ENCODE assay signal across 8 cellular contexts in the genomic region with DNA sequence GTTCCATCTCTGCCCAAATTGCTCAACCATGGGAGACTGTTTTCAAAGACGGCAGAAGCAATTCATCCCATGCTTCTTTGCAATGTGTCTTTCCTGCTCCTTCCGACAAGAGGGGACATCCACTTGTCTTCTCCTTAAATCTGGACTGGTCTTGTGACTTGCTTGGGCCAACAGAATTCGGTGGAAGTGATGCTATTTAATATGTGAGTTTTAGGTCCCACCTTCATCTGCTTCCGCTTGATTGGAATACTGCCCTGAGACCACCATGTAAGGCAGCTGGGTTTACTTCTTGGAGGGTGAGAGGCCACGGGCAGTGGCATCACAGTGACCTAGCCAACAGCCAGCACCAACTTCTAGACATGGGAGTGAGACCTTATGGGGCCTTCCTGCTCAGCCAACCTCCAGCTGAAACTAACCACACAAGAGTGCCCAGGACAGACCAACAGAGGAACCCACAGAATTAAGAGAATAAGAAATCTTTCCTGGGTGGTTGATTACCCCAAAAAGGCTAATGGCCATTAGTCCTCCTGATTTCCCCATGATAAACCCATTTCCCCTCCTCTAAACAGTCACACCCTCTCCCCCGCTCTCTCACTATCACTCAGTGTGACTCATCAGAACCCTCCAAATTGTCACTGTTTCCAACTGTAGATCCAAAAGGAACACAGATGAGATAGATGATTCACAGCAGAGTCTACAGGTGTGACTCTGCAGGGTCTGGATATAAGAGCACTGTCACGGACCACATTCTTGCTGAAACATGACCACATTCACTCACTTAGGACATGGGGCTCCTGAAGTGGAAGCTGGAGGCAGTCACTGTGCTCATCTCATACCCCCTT. TPM values are rescaled to one million over a fixed set of nuclear protein-coding genes. Genes with fewer than 3 reads are reported as not detected.
A peak's percentile ranks its signal among the peaks of the same experiment; 100 is the strongest.
DNase-seq lines count a peak whose midpoint lies in the region; ATAC-seq and TF ChIP-seq lines count a peak whose summit lies in the region.

No MANE protein-coding gene starts in this region.

- no peak overlapping the region for H2AK5ac ChIP-seq in H9 (ENCODE audit: insufficient read length, low read length)

- no peaks in the 10 kb centered on the region for H4K20me1 ChIP-seq in BLaER1 treated with 17β-estradiol and CSF1 and Interleukin-3, amounts not matched to agents 10 nM and 100 nM
- no peaks in the 10 kb centered on the region for H4K20me1 ChIP-seq in H9 (ENCODE audit: control insufficient read depth, insufficient read depth, insufficient read length)

- no peak overlapping the region for H2BK15ac ChIP-seq in H9 (ENCODE audit: low read depth, low read length)

- H3K4me1 ChIP-seq in BLaER1 treated with 17β-estradiol and CSF1 and Interleukin-3, amounts not matched to agents 10 nM and 100 nM: peaks cover 5 to 99% (median 24%) of the 10 kb centered on the region in 10 experiments
- H3K4me1 ChIP-seq in H9 (ENCODE audit: insufficient read depth, low read length): no peaks in the 10 kb centered on the region

- H3K56ac ChIP-seq in H9 (ENCODE audit: insufficient read length, low read depth, low read length): no peak overlapping the region

- no peaks in the 10 kb centered on the region for H3K23me2 ChIP-seq in H9 (ENCODE audit: insufficient read length, low read depth, low read length, poor library complexity, severe bottlenecking)

- no peaks in the 10 kb centered on the region for H3K36me3 Mint-ChIP-seq in H9 (ENCODE audit: insufficient read depth in 1 of 3, low read depth in 3 of 3)

- no peaks in the 10 kb centered on the region for H3K9me3 Mint-ChIP-seq in H9

- H2BK120ac ChIP-seq in H9 (ENCODE audit: low read depth, low read length, poor library complexity, severe bottlenecking): no peak overlapping the region

- H3K9ac ChIP-seq in BLaER1 treated with 17β-estradiol and CSF1 and Interleukin-3, amounts not matched to agents 10 nM and 100 nM: no peak overlapping the region
- H3K9ac ChIP-seq in H9 (ENCODE audit: extremely low read depth, insufficient read length, low read length): no peak overlapping the region

- no peak overlapping the region for H3T11ph ChIP-seq in H9 (ENCODE audit: low read length)

- no peak overlapping the region for H2BK20ac ChIP-seq in H9 (ENCODE audit: low read depth, low read length, poor library complexity, severe bottlenecking)

- no peaks in the 10 kb centered on the region for H3K79me1 ChIP-seq in H9 (ENCODE audit: insufficient read depth, low read depth, low read length, poor library complexity, severe bottlenecking)

- ATAC-seq in GM21390 (IDR thresholded peaks at IDR 0.05; ENCODE audit: unreplicated experiment): peak; percentile 40

- no peaks in the 10 kb centered on the region for H3K79me2 ChIP-seq in H9 (ENCODE audit: insufficient read depth, low read length)

- no peak overlapping the region for H4K5ac ChIP-seq in H9 (ENCODE audit: insufficient read length, low read depth, low read length)

- H3K14ac ChIP-seq in H9 (ENCODE audit: insufficient read depth, low read length): no peak overlapping the region

- H3K4me1 Mint-ChIP-seq in H9: peaks cover 0 to 4% of the 10 kb centered on the region in 2 experiments; a peak in 1 of 4 replicates

- H3K27me3 ChIP-seq in BLaER1 treated with 17β-estradiol and CSF1 and Interleukin-3, amounts not matched to agents 10 nM and 100 nM: no peaks in the 10 kb centered on the region
- H3K27me3 ChIP-seq in H9 (ENCODE audit: insufficient read depth, low read length): no peaks in the 10 kb centered on the region

- no peak overlapping the region for H3K27ac Mint-ChIP-seq in H9

- H2AFZ ChIP-seq in H9 (ENCODE audit: low read length): no peak overlapping the region

- no peak overlapping the region for H3K4me3 Mint-ChIP-seq in H9

- H3K36me3 ChIP-seq in BLaER1 treated with 17β-estradiol and CSF1 and Interleukin-3, amounts not matched to agents 10 nM and 100 nM: no peaks in the 10 kb centered on the region

- H3K27ac ChIP-seq in BLaER1 treated with 17β-estradiol and CSF1 and Interleukin-3, amounts not matched to agents 10 nM and 100 nM: peak overlapping the region in 5 of 11 experiments; percentile 16 to 93 (median 72); a peak in 9 of 22 replicates
- H3K27ac ChIP-seq in H9 (ENCODE audit: insufficient read length, low read depth, low read length): no peak overlapping the region

- no peaks in the 10 kb centered on the region for H3K9me3 ChIP-seq in BLaER1 treated with 17β-estradiol and CSF1 and Interleukin-3, amounts not matched to agents 10 nM and 100 nM (replicated peaks in 1 of 11)
- H3K9me3 ChIP-seq in H9 (ENCODE audit: control insufficient read depth, low read depth, low read length): no peaks in the 10 kb centered on the region

- no peak overlapping the region for H3K18ac ChIP-seq in H9 (ENCODE audit: insufficient read length, low read depth, low read length)

- WGBS in H9 (ENCODE audit: extremely low coverage, insufficient read length, low lambda C conversion rate): no CpG with 5 or more reads among the region's 7 CpGs

- TF ChIP-seq CTCF in H9 (conservative IDR thresholded peaks at IDR 0.05): no peak
- TF ChIP-seq CTCF in GM13977 (IDR thresholded peaks at IDR 0.05; ENCODE audit: extremely low read depth, insufficient read depth, missing control alignments): no peak

- DNase-seq in OCI-M1 (lab: John Stamatoyannopoulos, UW) (peak; percentile 54), islet precursor cell (peak; percentile 56), cerebellar nuclear complex (lab: John Stamatoyannopoulos, UW) (no peak), H9 (no peak), GM13977 (ENCODE audit: low spot score) (no peak)
- DNase-seq in NK-92 treated with Interleukin-12 subunit alpha and Interleukin-12 subunit beta, amount 100 ng/mL, for 24 hours (lab: John Stamatoyannopoulos, UW): no peak

- no peak overlapping the region for H3K23ac ChIP-seq in H9 (ENCODE audit: insufficient read length, low read depth, low read length)

- H2BK12ac ChIP-seq in H9 (ENCODE audit: insufficient read length, low read depth, low read length): no peak overlapping the region

- H3K27me3 Mint-ChIP-seq in H9 (ENCODE audit: low read depth): peaks cover 9% of the 10 kb centered on the region

- no peak overlapping the region for H4K91ac ChIP-seq in H9 (ENCODE audit: insufficient read length, low read depth, low read length)

- in situ Hi-C loops in GM13977 (cut with MboI; ENCODE audit: low pct_unique_long_range_greater_than_20kb, low sequenced_read_pairs, unreplicated experiment): no loop called here

- no peak overlapping the region; a peak in 1 of 20 replicates for H3K4me3 ChIP-seq in BLaER1 treated with 17β-estradiol and CSF1 and Interleukin-3, amounts not matched to agents 10 nM and 100 nM

- H3K4ac ChIP-seq in H9 (ENCODE audit: low read depth, low read length): no peak overlapping the region

- H3K4me2 ChIP-seq in BLaER1 treated with 17β-estradiol and CSF1 and Interleukin-3, amounts not matched to agents 10 nM and 100 nM: peak overlapping the region in 6 of 11 experiments; percentile 4 to 93 (median 78); a peak in 10 of 22 replicates
- H3K4me2 ChIP-seq in H9 (ENCODE audit: insufficient read depth, insufficient read length, low read length): no peak overlapping the region

- no peak overlapping the region for H2BK5ac ChIP-seq in H9 (ENCODE audit: insufficient read length, low read length)

- H4K8ac ChIP-seq in H9 (replicated peaks; ENCODE audit: insufficient read length, low read depth, low read length): no peak overlapping the region

RNA-seq across cellular contexts. Expression of a gene that starts 16.2 kb away (rescaled TPM):
- 10.3 and 10.8 TPM in 2 replicates for total RNA-seq in H9 (2021)

Comparison
In these comparisons a context has a peak if more than half of its experiments do, and no peak if none do; other contexts are left out.
1. DNase-seq: peak in OCI-M1 (single experiment) and islet precursor cell (single experiment); none in cerebellar nuclear complex (0 of 2), H9 (single experiment), GM13977 (single experiment) and NK-92 treated with Interleukin-12 subunit alpha and Interleukin-12 subunit beta, amount 100 ng/mL, for 24 hours (single experiment).